In genomic region chr18:59988098-59988706, GRCh38 we compare ENCODE assay signal across 8 cellular contexts.
DNase-seq lines count a peak whose midpoint lies in the region; ATAC-seq, FAIRE-seq and TF ChIP-seq lines count a peak whose summit lies in the region.

No MANE protein-coding gene starts in this region.

- TF ChIP-seq CTCF in epithelial cell of esophagus (IDR thresholded peaks at IDR 0.05; ENCODE audit: insufficient read depth, low read depth, low read length, missing control alignments): peak; percentile 94

- FAIRE-seq in urothelium cell line (lab: Jason Lieb, UNC): no peak

- peak; percentile 53 for DNase-seq in D341Med (ENCODE audit: low spot score)
- peak; percentile 70 for DNase-seq in NCI-H2171 treated with DMSO at 0.1 percent for 48 hours (lab: John Stamatoyannopoulos, UW)
- peak; percentile 37 to 47 for DNase-seq in activated CD4-positive, alpha-beta T cell treated with anti-CD3 and anti-CD28 coated beads, Interleukin-2, amount 50 U/mL, for 4 hours
- peak; percentile 76 for DNase-seq in epithelial cell of esophagus (ENCODE audit: low read depth)
- peak; percentile 22 for DNase-seq in non-pigmented ciliary epithelial cell (ENCODE audit: low read depth)
- peak; percentile 27 for DNase-seq in urothelium cell line (ENCODE audit: low spot score)
- no peak for DNase-seq in occipital lobe (lab: John Stamatoyannopoulos, UW)

- H3K4me3 ChIP-seq in epithelial cell of esophagus (ENCODE audit: low read length): no peak overlapping the region

- peak; percentile 72 for ATAC-seq in GM21723 (IDR thresholded peaks at IDR 0.05; ENCODE audit: unreplicated experiment)
